8 cellular contexts compared by ENCODE assay signal in the genomic region with DNA sequence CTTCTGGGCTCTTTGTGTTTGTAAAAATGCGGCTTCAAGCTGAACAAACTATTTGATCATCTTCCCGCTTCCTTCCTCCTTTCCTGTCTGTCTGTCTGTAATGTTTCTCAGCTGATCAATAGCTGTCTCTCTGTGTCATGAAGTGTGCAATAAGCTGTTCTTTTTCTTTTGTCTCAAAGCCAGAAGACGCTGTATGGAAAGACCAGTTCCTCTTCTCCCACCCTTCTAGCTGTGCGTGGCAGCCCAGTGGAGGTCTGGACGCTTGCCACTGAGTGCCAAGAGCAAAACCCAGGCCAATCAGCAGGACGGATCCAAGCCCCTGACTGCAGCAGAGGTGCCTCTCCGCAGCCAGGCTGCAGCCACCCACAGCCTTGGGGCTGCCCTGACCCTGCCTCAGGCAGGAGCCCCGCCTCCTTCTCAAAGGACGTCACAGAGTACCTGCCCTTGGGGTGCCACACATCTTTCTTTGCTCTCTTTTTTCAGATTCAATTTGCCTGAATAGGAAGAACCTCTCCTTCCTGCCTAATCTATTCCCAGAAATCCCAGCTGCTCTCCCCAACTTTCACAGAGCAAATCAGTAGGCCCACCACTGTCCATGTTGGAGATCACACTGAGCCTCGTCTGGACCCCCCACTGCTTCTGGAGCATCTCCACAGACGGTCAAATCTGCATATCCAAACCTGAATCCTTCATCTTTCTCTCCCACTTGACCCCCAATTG. TPM values are rescaled to one million over a fixed set of nuclear protein-coding genes. Genes with fewer than 3 reads are reported as not detected.
A peak's percentile ranks its signal among the peaks of the same experiment; 100 is the strongest.
DNase-seq lines count a peak whose midpoint lies in the region; ATAC-seq and TF ChIP-seq lines count a peak whose summit lies in the region.

No MANE protein-coding gene starts in this region.

- H3K36me3 ChIP-seq in right atrium auricular region (no peaks in the 10 kb centered on the region), skeletal muscle tissue (ENCODE audit: control insufficient read depth in 3 of 3, insufficient read depth in 3 of 3, low read length in 3 of 3) (no peaks in the 10 kb centered on the region)

- H3K27ac Mint-ChIP-seq in activated naive CD4-positive, alpha-beta T cell treated with anti-CD3 and anti-CD28 coated beads, Interleukin-2, amount 10 ng/mL, durations not matched to agents 7 days and 5 days, result peak overlapping the region; percentile 92

- no peaks in the 10 kb centered on the region for H3K27me3 ChIP-seq in right atrium auricular region
- no peaks in the 10 kb centered on the region for H3K27me3 ChIP-seq in skeletal muscle tissue (ENCODE audit: control insufficient read depth in 3 of 3, insufficient read depth in 3 of 3, low read length in 3 of 3)

- H3K27ac ChIP-seq in right atrium auricular region (peak overlapping the region; percentile 52 to 67), skeletal muscle tissue (ENCODE audit: low read depth, low read length) (peak overlapping the region; percentile 68)

- no peak overlapping the region for H3K4me3 ChIP-seq in right atrium auricular region
- peak overlapping the region in 1 of 3 donors; percentile 34 for H3K4me3 ChIP-seq in skeletal muscle tissue (ENCODE audit: low read length in 3 of 3)

- H3K9ac ChIP-seq in skeletal muscle tissue (ENCODE audit: low read depth in 1 of 3, low read length in 3 of 3), result no peak overlapping the region

- H3K9me3 ChIP-seq in right atrium auricular region (no peaks in the 10 kb centered on the region), skeletal muscle tissue (ENCODE audit: control insufficient read depth in 3 of 3, low read length in 3 of 3) (no peaks in the 10 kb centered on the region)

- no peaks in the 10 kb centered on the region for H3K36me3 Mint-ChIP-seq in activated naive CD4-positive, alpha-beta T cell treated with anti-CD3 and anti-CD28 coated beads, Interleukin-2, amount 10 ng/mL, durations not matched to agents 7 days and 5 days

- CTCF ChIA-PET in activated naive CD4-positive, alpha-beta T cell treated with anti-CD3 and anti-CD28 coated beads, Interleukin-2, amount 10 ng/mL, durations not matched to agents 7 days and 5 days (lab: Charles Lee), result interaction anchor here (0.9 to 1.5 kb wide), 5 partner anchors 16 to 157 kb away, joined by 3 to 5 read pairs (median 3); no protein-coding TSS in a partner anchor

- peak; percentile 41 for ATAC-seq in GM19463 (IDR thresholded peaks at IDR 0.05; ENCODE audit: unreplicated experiment)
- no peak for ATAC-seq in GM21515 (IDR thresholded peaks at IDR 0.05; ENCODE audit: unreplicated experiment)

- H3K4me1 ChIP-seq in right atrium auricular region (peaks cover 0 to 77% of the 10 kb centered on the region in 2 donors), skeletal muscle tissue (ENCODE audit: control insufficient read depth in 3 of 3, insufficient read depth in 3 of 3, low read length in 3 of 3) (peaks cover 39 to 52% (median 40%) of the 10 kb centered on the region in 3 donors)

- TF ChIP-seq CTCF in right atrium auricular region (IDR thresholded peaks at IDR 0.05), result no peak

- H3K27me3 Mint-ChIP-seq in activated naive CD4-positive, alpha-beta T cell treated with anti-CD3 and anti-CD28 coated beads, Interleukin-2, amount 10 ng/mL, durations not matched to agents 7 days and 5 days, result no peaks in the 10 kb centered on the region

- peak overlapping the region; percentile 68 for H3K4me3 Mint-ChIP-seq in activated naive CD4-positive, alpha-beta T cell treated with anti-CD3 and anti-CD28 coated beads, Interleukin-2, amount 10 ng/mL, durations not matched to agents 7 days and 5 days

- H3K9me3 Mint-ChIP-seq in activated naive CD4-positive, alpha-beta T cell treated with anti-CD3 and anti-CD28 coated beads, Interleukin-2, amount 10 ng/mL, durations not matched to agents 7 days and 5 days, result no peaks in the 10 kb centered on the region

- DNase-seq in RPMI7951 (ENCODE audit: low read depth) (peak; percentile 86), right atrium auricular region (ENCODE audit: low spot score) (peak; percentile 72), NCI-H2171 (lab: John Stamatoyannopoulos, UW) (no peak)
- peak; percentile 76 for DNase-seq in activated naive CD4-positive, alpha-beta T cell treated with anti-CD3 and anti-CD28 coated beads, Interleukin-2, amount 10 ng/mL, durations not matched to agents 7 days and 5 days
- no peak for DNase-seq in NK-92 treated with Interleukin-12 subunit alpha and Interleukin-12 subunit beta, amount 100 ng/mL, for 24 hours (lab: John Stamatoyannopoulos, UW)

- peaks cover 74% of the 10 kb centered on the region for H3K4me1 Mint-ChIP-seq in activated naive CD4-positive, alpha-beta T cell treated with anti-CD3 and anti-CD28 coated beads, Interleukin-2, amount 10 ng/mL, durations not matched to agents 7 days and 5 days

RNA-seq across cellular contexts. Expression of a gene that starts 59.1 kb away (rescaled TPM):
- total RNA-seq in RPMI7951 (2014; rRNA removed; shearing (Covaris generic)), result 1.9 and 3.2 TPM in 2 replicates
- total RNA-seq in right atrium auricular region (1 to 10 TPM; 2.6 to 5.8 TPM), skeletal muscle tissue (3.1 TPM)

Comparison
In these comparisons a context has a peak if more than half of its experiments do, and no peak if none do; other contexts are left out.
1. DNase-seq: peak in RPMI7951 (single experiment), activated naive CD4-positive, alpha-beta T cell treated with anti-CD3 and anti-CD28 coated beads, Interleukin-2, amount 10 ng/mL, durations not matched to agents 7 days and 5 days (single experiment) and right atrium auricular region (single experiment); none in NCI-H2171 (single experiment) and NK-92 treated with Interleukin-12 subunit alpha and Interleukin-12 subunit beta, amount 100 ng/mL, for 24 hours (single experiment).